8 cellular contexts compared by ENCODE assay signal in the genomic region with DNA sequence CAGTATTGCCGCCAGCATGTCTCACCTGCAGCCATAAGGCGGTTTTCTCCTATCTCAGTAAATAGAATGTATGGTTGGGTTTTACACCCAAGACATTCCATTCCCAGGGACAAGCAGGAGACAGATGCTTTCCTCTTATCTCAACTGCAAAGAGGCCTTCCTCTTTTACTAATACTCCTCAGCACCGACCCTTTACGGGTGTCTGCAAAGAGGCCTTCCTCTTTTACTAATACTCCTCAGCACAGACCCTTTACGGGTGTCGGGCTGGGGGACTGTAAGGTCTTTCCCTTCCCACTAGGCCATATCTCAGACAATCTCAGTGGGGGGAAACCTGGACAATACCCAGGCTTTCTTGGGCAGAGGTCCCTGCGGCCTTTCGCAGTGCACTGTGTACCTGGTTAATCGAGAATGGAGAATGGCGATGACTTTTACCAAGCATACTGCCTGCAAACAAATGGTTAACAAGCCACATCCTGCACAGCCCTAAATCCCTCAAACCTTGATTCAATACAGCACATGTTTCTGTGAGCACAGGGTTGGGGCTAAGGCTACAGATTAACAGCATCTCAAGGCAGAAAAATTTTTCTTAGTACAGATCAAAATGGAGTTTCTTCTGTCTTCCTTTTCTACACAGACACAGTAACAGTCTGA. TPM values are rescaled to one million over a fixed set of nuclear protein-coding genes. Genes with fewer than 3 reads are reported as not detected.
DNase-seq lines count a peak whose midpoint lies in the region; TF ChIP-seq lines count a peak whose summit lies in the region.
"Not testable (repeated sequence)": the region's sequence is repeated elsewhere in the genome, so short reads cannot be mapped to it uniquely, and the experiment has no call there.

No MANE protein-coding gene starts in this region.

- POLR2A ChIA-PET in CD4-positive, alpha-beta memory T cell (lab: Charles Lee; ENCODE audit: partially characterized antibody) = interaction anchor here (1.2 to 8.4 kb wide), 7 partner anchors 16 to 1143 kb away, joined by 4 to 255 read pairs (median 9); partner anchors contain the start of genes DLEC1, EPM2AIP1 and OXSR1
- POLR2A ChIA-PET in SK-N-SH (lab: Yijun Ruan, JAX) = interaction anchor here (1.3 to 2.7 kb wide), 2 partner anchors 14 to 30 kb away, joined by 3 to 25 read pairs; partner anchors contain the start of gene OXSR1

- CTCF ChIA-PET in CD4-positive, alpha-beta memory T cell (lab: Charles Lee; ENCODE audit: partially characterized antibody) = interaction anchor here (1.0 to 1.9 kb wide), 3 partner anchors 28 to 32 kb away, joined by 3 to 8 read pairs (median 8); partner anchors contain the start of gene OXSR1
- CTCF ChIA-PET in SK-N-SH (lab: Yijun Ruan, JAX) = interaction anchor here (1.1 to 2.5 kb wide), 4 partner anchors 17 to 208 kb away, joined by 4 to 9 read pairs (median 4); partner anchors contain the start of gene OXSR1
- CTCF ChIA-PET in activated naive CD4-positive, alpha-beta T cell treated with anti-CD3 and anti-CD28 coated beads, Interleukin-2, amount 10 ng/mL, durations not matched to agents 7 days and 5 days (lab: Charles Lee) = interaction anchor here (1.0 to 1.8 kb wide), 2 partner anchors 27 to 210 kb away, joined by 3 to 6 read pairs; partner anchors contain the start of gene XYLB

- TF ChIP-seq POLR2A in testis (IDR thresholded peaks at IDR 0.05) = not testable (repeated sequence)

- not testable (repeated sequence) for H3F3A ChIP-seq in SK-N-SH (replicated peaks; ENCODE audit: insufficient read depth)
- peaks cover 11% of the 10 kb centered on the region for H3F3A ChIP-seq in neural progenitor cell (ENCODE audit: low read depth)

- H3K79me2 ChIP-seq in KMS-11 (ENCODE audit: insufficient read depth, low read depth) = not testable (repeated sequence)
- H3K79me2 ChIP-seq in SK-N-SH (ENCODE audit: insufficient read depth) = peaks cover 43% of the 10 kb centered on the region
- H3K79me2 ChIP-seq in neural progenitor cell (ENCODE audit: low read depth) = peaks cover 23% of the 10 kb centered on the region

- DNase-seq in CD4-positive, alpha-beta memory T cell = peak; percentile 42 to 70 (median 60)
- DNase-seq in SK-N-SH; neural progenitor cell (ENCODE audit: low spot score); testis: not testable (repeated sequence)
- peak; percentile 62 for DNase-seq in activated naive CD4-positive, alpha-beta T cell treated with anti-CD3 and anti-CD28 coated beads, Interleukin-2, amount 10 ng/mL, durations not matched to agents 7 days and 5 days
- DNase-seq in iris pigment epithelial cell (ENCODE audit: low read depth) = peak; percentile 21

- H3K9me3 Mint-ChIP-seq in CD4-positive, alpha-beta memory T cell; activated naive CD4-positive, alpha-beta T cell treated with anti-CD3 and anti-CD28 coated beads, Interleukin-2, amount 10 ng/mL, durations not matched to agents 7 days and 5 days; neural progenitor cell: not testable (repeated sequence)

- not testable (repeated sequence) for H2AFZ ChIP-seq in KMS-11 (ENCODE audit: low read depth); SK-N-SH (ENCODE audit: low read depth); neural progenitor cell (replicated peaks)

- peak overlapping the region; percentile 88 to 96 (median 92) for H3K27ac Mint-ChIP-seq in CD4-positive, alpha-beta memory T cell
- peak overlapping the region; percentile 92 for H3K27ac Mint-ChIP-seq in activated naive CD4-positive, alpha-beta T cell treated with anti-CD3 and anti-CD28 coated beads, Interleukin-2, amount 10 ng/mL, durations not matched to agents 7 days and 5 days
- H3K27ac Mint-ChIP-seq in neural progenitor cell = not testable (repeated sequence)

- not testable (repeated sequence) for TF ChIP-seq RAD21 in SK-N-SH (IDR thresholded peaks at IDR 0.05; ENCODE audit: low read length)

- not testable (repeated sequence) for H3K9me3 ChIP-seq in CD4-positive, alpha-beta memory T cell (ENCODE audit: control insufficient read depth in 1 of 2, low read length in 2 of 2); SK-N-SH; endocrine pancreas (ENCODE audit: control insufficient read depth, low read length); neural progenitor cell (ENCODE audit: low read depth); testis

- H3K4me1 Mint-ChIP-seq in CD4-positive, alpha-beta memory T cell = peaks cover 43 to 85% (median 60%) of the 10 kb centered on the region in 4 donors
- peaks cover 71% of the 10 kb centered on the region for H3K4me1 Mint-ChIP-seq in activated naive CD4-positive, alpha-beta T cell treated with anti-CD3 and anti-CD28 coated beads, Interleukin-2, amount 10 ng/mL, durations not matched to agents 7 days and 5 days
- peaks cover 24% of the 10 kb centered on the region for H3K4me1 Mint-ChIP-seq in neural progenitor cell

- peak overlapping the region; percentile 90 to 100 (median 97) for H3K4me3 Mint-ChIP-seq in CD4-positive, alpha-beta memory T cell
- peak overlapping the region; percentile 90 for H3K4me3 Mint-ChIP-seq in activated naive CD4-positive, alpha-beta T cell treated with anti-CD3 and anti-CD28 coated beads, Interleukin-2, amount 10 ng/mL, durations not matched to agents 7 days and 5 days
- peak overlapping the region; percentile 93 for H3K4me3 Mint-ChIP-seq in neural progenitor cell

- peak overlapping the region; percentile 86 for H3K27ac ChIP-seq in CD4-positive, alpha-beta memory T cell (ENCODE audit: low read depth, low read length)
- not testable (repeated sequence) for H3K27ac ChIP-seq in KMS-11; SK-N-SH (ENCODE audit: low read depth in 2 of 2, low read length in 1 of 2); neural progenitor cell
- H3K27ac ChIP-seq in testis = peak overlapping the region; percentile 52 to 73

- intact Hi-C loops in CD4-positive, alpha-beta memory T cell (cut with micrococcal nuclease) = loop anchor here (1.0 to 10.0 kb wide), 6 partner anchors 77 to 1269 kb away; partner anchors contain the start of genes ACVR2B, EXOG, RPSA and XYLB
- intact Hi-C loops in testis (cut with DNase I; ENCODE audit: low total_unique reads) = not testable (repeated sequence)

- TF ChIP-seq CTCF in KMS-11 (conservative IDR thresholded peaks at IDR 0.05; ENCODE audit: low read depth, low read length); SK-N-SH (IDR thresholded peaks at IDR 0.05); neural progenitor cell (IDR thresholded peaks at IDR 0.05); testis (IDR thresholded peaks at IDR 0.05): not testable (repeated sequence)

- 94% methylated on average over 10 of the region's 10 CpGs for WGBS in SK-N-SH (ENCODE audit: low lambda C conversion rate)
- WGBS in testis, 2 donors = 52 to 64% methylated on average over 10 of the region's 10 CpGs

- not testable (repeated sequence) for H3K9ac ChIP-seq in KMS-11
- H3K9ac ChIP-seq in SK-N-SH (peak overlapping the region; percentile 74), endocrine pancreas (ENCODE audit: control insufficient read depth, insufficient read depth, low read length) (peak overlapping the region; percentile 80), neural progenitor cell (peak overlapping the region; percentile 58)

- not testable (repeated sequence) for H3K27me3 ChIP-seq in CD4-positive, alpha-beta memory T cell (ENCODE audit: insufficient read depth, low read length); KMS-11 (ENCODE audit: insufficient read depth, low read depth); SK-N-SH (ENCODE audit: insufficient read depth); endocrine pancreas (ENCODE audit: control insufficient read depth, insufficient read depth, low read length); neural progenitor cell; testis

- not testable (repeated sequence) for H4K20me1 ChIP-seq in KMS-11 (ENCODE audit: insufficient read depth)
- H4K20me1 ChIP-seq in SK-N-SH (ENCODE audit: insufficient read depth) (0 out of 2 replicates have a peak, but pooled peaks cover 13% of the 10 kb centered on the region), neural progenitor cell (ENCODE audit: low read depth) (peaks cover 26% of the 10 kb centered on the region)

- H3K27me3 Mint-ChIP-seq in CD4-positive, alpha-beta memory T cell; activated naive CD4-positive, alpha-beta T cell treated with anti-CD3 and anti-CD28 coated beads, Interleukin-2, amount 10 ng/mL, durations not matched to agents 7 days and 5 days: not testable (repeated sequence)
- H3K27me3 Mint-ChIP-seq in neural progenitor cell (ENCODE audit: insufficient read depth, low read depth) = peaks cover 22% of the 10 kb centered on the region

- peak overlapping the region; percentile 57 to 95 for H3K4me3 ChIP-seq in CD4-positive, alpha-beta memory T cell (ENCODE audit: low read length in 2 of 2)
- not testable (repeated sequence) for H3K4me3 ChIP-seq in KMS-11 (IDR thresholded peaks at IDR 0.05; ENCODE audit: insufficient read depth, low read depth, low read length)
- H3K4me3 ChIP-seq in SK-N-SH (ENCODE audit: low read depth in 2 of 2, low read length in 1 of 2) = peak overlapping the region; percentile 89 to 94
- H3K4me3 ChIP-seq in endocrine pancreas (ENCODE audit: control insufficient read depth, insufficient read depth, low read length) = peak overlapping the region; percentile 50
- H3K4me3 ChIP-seq in neural progenitor cell = peak overlapping the region; percentile 72
- peak overlapping the region; percentile 79 to 89 for H3K4me3 ChIP-seq in testis

- peak overlapping the region; percentile 68 for H3K4me2 ChIP-seq in KMS-11
- peak overlapping the region; percentile 87 for H3K4me2 ChIP-seq in SK-N-SH
- H3K4me2 ChIP-seq in neural progenitor cell = peak overlapping the region; percentile 94

- peaks cover 28% of the 10 kb centered on the region for H3K36me3 ChIP-seq in CD4-positive, alpha-beta memory T cell (ENCODE audit: insufficient read depth, low read length)
- H3K36me3 ChIP-seq in KMS-11 (ENCODE audit: insufficient read depth); endocrine pancreas (ENCODE audit: control insufficient read depth, insufficient read depth, low read length); neural progenitor cell; testis (ENCODE audit: low read depth, missing control alignments): not testable (repeated sequence)
- peaks cover 14 to 43% of the 10 kb centered on the region in 2 experiments for H3K36me3 ChIP-seq in SK-N-SH (replicated peaks in 1 of 2; ENCODE audit: control insufficient read depth in 1 of 2, insufficient read depth in 2 of 2, low read length in 1 of 2)

- not testable (repeated sequence) for TF ChIP-seq EP300 in SK-N-SH (IDR thresholded peaks at IDR 0.05; ENCODE audit: borderline replicate concordance in 1 of 2, low read depth in 1 of 2, low read length in 1 of 2)

- H3K9me2 ChIP-seq in SK-N-SH = not testable (repeated sequence)

- peaks cover 12 to 74% of the 10 kb centered on the region in 2 donors for H3K36me3 Mint-ChIP-seq in CD4-positive, alpha-beta memory T cell
- peaks cover 41% of the 10 kb centered on the region for H3K36me3 Mint-ChIP-seq in activated naive CD4-positive, alpha-beta T cell treated with anti-CD3 and anti-CD28 coated beads, Interleukin-2, amount 10 ng/mL, durations not matched to agents 7 days and 5 days
- not testable (repeated sequence) for H3K36me3 Mint-ChIP-seq in neural progenitor cell

- H3K4me1 ChIP-seq in CD4-positive, alpha-beta memory T cell (ENCODE audit: insufficient read depth, low read length) = peaks cover 75% of the 10 kb centered on the region
- not testable (repeated sequence) for H3K4me1 ChIP-seq in KMS-11 (ENCODE audit: low read depth, poor library complexity, severe bottlenecking); endocrine pancreas (ENCODE audit: control insufficient read depth, insufficient read depth, low read length)
- H3K4me1 ChIP-seq in SK-N-SH (ENCODE audit: control insufficient read depth in 1 of 2, insufficient read depth in 2 of 2, low read depth in 1 of 2, low read length in 1 of 2) (peaks cover 16 to 31% of the 10 kb centered on the region in 2 experiments; a peak in 2 of 4 replicates), neural progenitor cell (peaks cover 14% of the 10 kb centered on the region), testis (peaks cover 24% of the 10 kb centered on the region)

RNA-seq across cellular contexts. Expression of gene ACAA1, which starts 1.2 kb away (rescaled TPM):
- total RNA-seq in CD4-positive, alpha-beta memory T cell = 10 to 100 TPM; 78.7 to 82.8 TPM
- polyA plus RNA-seq in CD4-positive, alpha-beta memory T cell = 10 to 100 TPM; 52.4 to 76.3 TPM
- polyA plus RNA-seq in SK-N-SH (2012; rRNA removed) (86.4 and 101 TPM in 2 replicates), testis (ENCODE audit: insufficient read depth, low read depth, low replicate concordance) (50.7 TPM)
- 60.4 and 61.4 TPM in 2 replicates for polyA plus RNA-seq in SK-N-SH (2012; cell fraction: cytosol; rRNA removed)
- 220 and 261 TPM in 2 replicates for polyA plus RNA-seq in SK-N-SH (2012; cell fraction: nucleus; rRNA removed)
- total RNA-seq in neural progenitor cell (ENCODE audit: low replicate concordance) (3.3 and 13.3 TPM in 2 replicates), testis (10 to 100 TPM; 58.3 to 60.9 TPM)

RNA-seq across cellular contexts. Expression of gene MYD88, which starts 2.7 kb away (rescaled TPM):
- 10 to 100 TPM; 50.5 to 57.4 TPM for total RNA-seq in CD4-positive, alpha-beta memory T cell
- 100 to 1,000 TPM; 104 to 129 TPM for polyA plus RNA-seq in CD4-positive, alpha-beta memory T cell
- 24.0 and 26.9 TPM in 2 replicates for polyA plus RNA-seq in SK-N-SH (2012; rRNA removed)
- polyA plus RNA-seq in SK-N-SH (2012; cell fraction: cytosol; rRNA removed) = 22.7 and 23.9 TPM in 2 replicates
- 34.1 and 42.3 TPM in 2 replicates for polyA plus RNA-seq in SK-N-SH (2012; cell fraction: nucleus; rRNA removed)
- total RNA-seq in neural progenitor cell (ENCODE audit: low replicate concordance) = 3.1 and 5.5 TPM in 2 replicates
- total RNA-seq in testis = 10 to 100 TPM; 18.7 to 22.3 TPM
- 30.1 TPM for polyA plus RNA-seq in testis (ENCODE audit: insufficient read depth, low read depth, low replicate concordance)

RNA-seq across cellular contexts. Expression of gene OXSR1, which starts 29.6 kb away (rescaled TPM):
- 10 to 100 TPM; 39.6 to 43.9 TPM for total RNA-seq in CD4-positive, alpha-beta memory T cell
- polyA plus RNA-seq in CD4-positive, alpha-beta memory T cell = 10 to 100 TPM; 13.3 to 18.0 TPM
- polyA plus RNA-seq in SK-N-SH (2012; rRNA removed) (22.3 and 31.9 TPM in 2 replicates), testis (ENCODE audit: insufficient read depth, low read depth, low replicate concordance) (26.0 TPM)
- polyA plus RNA-seq in SK-N-SH (2012; cell fraction: cytosol; rRNA removed) = 28.5 and 30.6 TPM in 2 replicates
- 17.1 and 30.4 TPM in 2 replicates for polyA plus RNA-seq in SK-N-SH (2012; cell fraction: nucleus; rRNA removed)
- total RNA-seq in neural progenitor cell (ENCODE audit: low replicate concordance) (60.2 and 65.8 TPM in 2 replicates), testis (10 to 100 TPM; 39.7 to 48.7 TPM)
